In the genomic region with DNA sequence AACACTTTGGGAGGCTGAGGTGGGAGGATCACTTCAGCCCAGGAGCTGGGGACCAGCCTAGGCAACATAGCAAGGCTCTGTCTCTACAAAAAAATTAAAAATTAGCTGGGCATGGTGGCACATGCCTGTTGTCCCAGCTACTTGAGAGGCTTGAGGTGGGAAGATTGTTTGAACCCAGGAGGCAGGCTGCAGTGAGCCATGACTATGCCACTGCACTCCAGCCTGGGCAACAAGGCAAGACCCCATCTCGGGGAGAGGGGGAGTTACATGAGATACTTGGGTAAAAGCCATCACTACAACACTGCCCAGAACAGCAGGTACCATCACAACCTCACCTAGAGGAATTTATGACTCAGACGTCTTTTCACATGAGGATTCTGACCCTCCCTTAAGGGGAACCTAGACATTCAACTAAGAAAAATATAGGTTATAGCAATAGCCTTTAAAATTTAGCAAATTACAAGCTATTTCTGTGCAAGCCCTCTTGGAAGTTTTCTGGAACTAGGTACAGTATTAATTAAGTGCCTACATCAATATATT, we compare ENCODE assay signal across 31 cellular contexts.
A peak's percentile ranks its signal among the peaks of the same experiment; 100 is the strongest.
DNase-seq lines count a peak whose midpoint lies in the region; ATAC-seq, FAIRE-seq and TF ChIP-seq lines count a peak whose summit lies in the region.
"Had no signal": no experiment of that assay in that cellular context is flagged by ENCODE, and none has a peak within 500 bp of the region (broad histone marks: within the 10 kb centered on the region; RNA-seq: fewer than 3 reads in every experiment).

No MANE protein-coding gene starts in this region.

- H3K4me2 ChIP-seq in A549 (peak overlapping the region; percentile 74), mammary epithelial cell (ENCODE audit: insufficient read depth, low read depth, low read length) (peak overlapping the region; percentile 67)

- H3K27ac ChIP-seq in A549, result peak overlapping the region; percentile 46 to 80; a peak in 5 of 6 replicates
- peak overlapping the region; percentile 96 for H3K27ac ChIP-seq in mammary epithelial cell (ENCODE audit: insufficient read depth, low read depth, low read length)
- H3K27ac ChIP-seq: gastrocnemius medialis, GM23248, lower lobe of right lung, sigmoid colon, thyroid gland, vagina, WERI-Rb-1 had no signal

- DNase-seq in A549 (ENCODE audit: low read depth in 1 of 2, low spot score in 1 of 2) (no peak), mammary epithelial cell (peak; percentile 54), NCI-H1105 treated with DMSO at 0.1 percent for 48 hours (lab: John Stamatoyannopoulos, UW) (no peak), NCI-H1105 (lab: John Stamatoyannopoulos, UW) (no peak), Kasumi-1 (lab: John Stamatoyannopoulos, UW) (no peak), posterior vena cava (ENCODE audit: low spot score) (no peak)
- DNase-seq: activated CD4-positive, alpha-beta T cell treated with anti-CD3 and anti-CD28 coated beads, Interleukin-2, amount 10 ng/mL, durations not matched to agents 24 days and 14 days; activated effector memory CD4-positive, alpha-beta T cell treated with Interleukin-2 at 50 U/mL for 16 hours; activated T-cell treated with anti-CD3 and anti-CD28 coated beads, Interleukin-2, amount 50 U/mL, for 1 hour; CD4-positive, CD25-positive, alpha-beta regulatory T cell; central memory CD4-positive, alpha-beta T cell; endodermal cell; gastrocnemius medialis; lower lobe of right lung; naive thymus-derived CD8-positive, alpha-beta T cell; NCI-H1436 treated with DMSO at 0.1 percent for 48 hours; NCI-H2107; NCI-H446 treated with DMSO at 0.1 percent for 48 hours; NCI-H774; sigmoid colon; stimulated activated CD4-positive, alpha-beta T cell treated with anti-CD3 and anti-CD28 coated beads, Interleukin-12 subunit alpha, Interleukin-12 subunit beta, amount 100 ng/mL, for 4 hours; stimulated activated CD4-positive, alpha-beta T cell treated with anti-CD3 and anti-CD28 coated beads, Interleukin-2, amount 100 ng/mL, for 48 hours; T-cell; thyroid gland; WERI-Rb-1 had no signal

- CTCF ChIA-PET in A549 (lab: Yijun Ruan, JAX) (no interaction called here), mammary epithelial cell (lab: Charles Lee; ENCODE audit: low non-redundant PET) (no interaction called here)

- H3K9me3 ChIP-seq in A549 (no peaks in the 10 kb centered on the region), mammary epithelial cell (replicated peaks; ENCODE audit: insufficient read depth, low read length) (no peaks in the 10 kb centered on the region)
- H3K9me3 ChIP-seq: gastrocnemius medialis, lower lobe of right lung, sigmoid colon, thyroid gland, vagina had no signal

- peak overlapping the region; percentile 68 for H3K9ac ChIP-seq in mammary epithelial cell (ENCODE audit: insufficient read depth, low read length)
- H3K9ac ChIP-seq: GM23248 had no signal

- H3K4me1 ChIP-seq in A549 (peaks cover 31% of the 10 kb centered on the region), mammary epithelial cell (ENCODE audit: insufficient read depth, low read length) (peaks cover 20% of the 10 kb centered on the region)
- H3K4me1 ChIP-seq: lower lobe of right lung, vagina had no signal

- TSS peak; percentile 48 for BruUV-seq in mammary epithelial cell (replicated peaks; lab: Mats Ljungman, UMichigan)

- H3K4me3 ChIP-seq in A549 (no peak overlapping the region), mammary epithelial cell (replicated peaks in 1 of 3; ENCODE audit: insufficient read depth in 1 of 3, low read depth in 2 of 3, low read length in 3 of 3) (peak overlapping the region in 1 of 3 experiments; percentile 20)
- H3K4me3 ChIP-seq: gastrocnemius medialis, GM23248, lower lobe of right lung, sigmoid colon, thyroid gland, vagina had no signal

- no peak for TF ChIP-seq EP300 in A549 (IDR thresholded peaks at IDR 0.05)

- peaks cover 59% of the 10 kb centered on the region for H3K79me2 ChIP-seq in mammary epithelial cell (ENCODE audit: insufficient read depth, low read length)

- H3K27me3 ChIP-seq in mammary epithelial cell (ENCODE audit: insufficient read depth, low read length), result no peaks in the 10 kb centered on the region
- H3K27me3 ChIP-seq: gastrocnemius medialis, sigmoid colon, thyroid gland, vagina had no signal

- dilution Hi-C loops in mammary epithelial cell (cut with HindIII; ENCODE audit: low sequenced_read_pairs), result no loop called here

- TF ChIP-seq CTCF in A549 (IDR thresholded peaks at IDR 0.05) (no peak), mammary epithelial cell (conservative IDR thresholded peaks at IDR 0.05 in 1 of 2, IDR thresholded peaks at IDR 0.05 in 1 of 2; ENCODE audit: extremely low read depth in 1 of 2, insufficient read depth in 1 of 2, low read depth in 1 of 2, low read length in 2 of 2) (no peak)

- in situ Hi-C loops in mammary epithelial cell (cut with MboI; ENCODE audit: low sequenced_read_pairs in 2 of 2), result no loop called here

- no peaks in the 10 kb centered on the region for H3K36me3 ChIP-seq in mammary epithelial cell (ENCODE audit: insufficient read depth, low read length)
- H3K36me3 ChIP-seq: gastrocnemius medialis, lower lobe of right lung, sigmoid colon, thyroid gland, vagina, WERI-Rb-1 had no signal

- H2AFZ ChIP-seq in mammary epithelial cell (ENCODE audit: low read depth, low read length), result no peak overlapping the region
- H2AFZ ChIP-seq: GM23248 had no signal

- ATAC-seq in A549 (peak; percentile 30 to 58; a peak in 3 of 6 replicates), GM19023 (IDR thresholded peaks at IDR 0.05; ENCODE audit: unreplicated experiment) (peak; percentile 30), HG03175 (IDR thresholded peaks at IDR 0.05; ENCODE audit: unreplicated experiment) (peak; percentile 40)
- ATAC-seq: activated naive CD4-positive, alpha-beta T cell treated with anti-CD3 and anti-CD28 coated beads, Interleukin-2, amount 50 U/mL, for 72 hours; gastrocnemius medialis; lower lobe of right lung; naive thymus-derived CD8-positive, alpha-beta T cell; T-cell had no signal

- POLR2A ChIA-PET in A549 (lab: Yijun Ruan, JAX), result no interaction called here

- intact Hi-C loops in mammary epithelial cell (cut with micrococcal nuclease) (no loop called here), posterior vena cava (cut with DNase I) (loop anchor here in 1 of 2 donors (10.0 kb wide), 1 partner anchor 46 kb away; no protein-coding TSS in a partner anchor)

- WGBS in A549 (ENCODE audit: missing lambda C conversion rate), result 52% methylated on average over 2 of the region's 2 CpGs
- 0% methylated on average over 1 of the region's 2 CpGs for WGBS in mammary epithelial cell (ENCODE audit: low coverage, missing lambda C conversion rate)

- H4K20me1 ChIP-seq in mammary epithelial cell (ENCODE audit: insufficient read depth, low read length), result no peaks in the 10 kb centered on the region

- no peak for TF ChIP-seq RAD21 in A549 (conservative IDR thresholded peaks at IDR 0.05 in 1 of 2, IDR thresholded peaks at IDR 0.05 in 1 of 2)

- no peak for FAIRE-seq in A549 (lab: Jason Lieb, UNC)
- FAIRE-seq: GM18507 had no signal

- TF ChIP-seq POLR2A in A549 (IDR thresholded peaks at IDR 0.05; ENCODE audit: low read length), result no peak

TF ChIP-seq in A549, 52 proteins besides CTCF, POLR2A, EP300 and RAD21:
- TF ChIP-seq MYC (IDR thresholded peaks at IDR 0.05; ENCODE audit: borderline replicate concordance, low read length) (no peak), CHD2 (IDR thresholded peaks at IDR 0.05; ENCODE audit: low read length, partially characterized antibody) (no peak), JUNB (IDR thresholded peaks at IDR 0.05) (no peak)
TF ChIP-seq in A549: peak in this region for 0.
